ENCODE assay signal across 37 cellular contexts in genomic region chr13:85243831-85244230, GRCh38.
"Had no signal": no experiment of that assay in that cellular context is flagged by ENCODE, and none has a peak within 500 bp of the region (broad histone marks: within the 10 kb centered on the region; RNA-seq: fewer than 3 reads in every experiment).

No MANE protein-coding gene starts in this region.

- H3K9me3 Mint-ChIP-seq: activated CD4-positive, alpha-beta T cell treated with anti-CD3 and anti-CD28 coated beads, Interleukin-2, amount 10 ng/mL, durations not matched to agents 24 days and 14 days; activated naive CD4-positive, alpha-beta T cell treated with anti-CD3 and anti-CD28 coated beads for 36 hours; activated naive CD8-positive, alpha-beta T cell treated with anti-CD3 and anti-CD28 coated beads for 36 hours; brain had no signal

- ATAC-seq: activated CD8-positive, alpha-beta T cell treated with anti-CD3 and anti-CD28 coated beads for 36 hours; activated naive CD4-positive, alpha-beta T cell treated with anti-CD3 and anti-CD28 coated beads, Interleukin-2, amount 50 U/mL, for 72 hours; activated T-cell treated with anti-CD3 and anti-CD28 coated beads, Interleukin-2, amount 50 U/mL, for 4 hours; activated T-cell treated with anti-CD3 and anti-CD28 coated beads, Interleukin-2, amount 50 U/mL, for 72 hours; activated T-helper 17 cell treated with anti-CD3 and anti-CD28 coated beads, Interleukin-2, amount 50 U/mL, for 72 hours had no signal

- H3K4me3 Mint-ChIP-seq: activated B cell treated with CpG ODN at 0.5 μM for 24 hours; activated CD4-positive, alpha-beta memory T cell treated with anti-CD3 and anti-CD28 coated beads for 36 hours; activated CD4-positive, alpha-beta T cell treated with anti-CD3 and anti-CD28 coated beads, Interleukin-2, amount 10 ng/mL, durations not matched to agents 24 days and 14 days; activated CD8-positive, alpha-beta T cell treated with anti-CD3 and anti-CD28 coated beads for 36 hours; activated naive CD4-positive, alpha-beta T cell treated with anti-CD3 and anti-CD28 coated beads for 36 hours; activated naive CD8-positive, alpha-beta T cell treated with anti-CD3 and anti-CD28 coated beads for 36 hours; activated T-cell treated with anti-CD3 and anti-CD28 coated beads, Interleukin-2, amount 50 U/mL, for 4 hours; activated T-cell treated with anti-CD3 and anti-CD28 coated beads, Interleukin-2, amount 50 U/mL, for 72 hours; activated T-helper 1 cell treated with anti-CD3 and anti-CD28 coated beads, Interleukin-12 subunit alpha, Interleukin-12 subunit beta, Interleukin-2, Interleukin-4 antibody, amounts not matched to agents 30 ng/mL and 10 ng/mL and 1 ng/mL, durations not matched to agents 14 hours and 24 hours and 36 hours; activated T-helper 17 cell treated with anti-CD3 and anti-CD28 coated beads, Interleukin-2, amount 50 U/mL, for 72 hours; brain; central memory CD8-positive, alpha-beta T cell; T-helper 1 cell treated with Interleukin-12 subunit alpha and Interleukin-12 subunit beta and Interleukin-4 antibody, amounts not matched to agents 30 μg/mL and 1 μg/mL, for 36 hours; T-helper 2 cell treated with Interferon-gamma antibody and Interleukin-4, amounts not matched to agents 5 μg/mL and 100 μg/mL, for 36 hours had no signal

- H3K4me1 ChIP-seq: adrenal gland had no signal

- H3K27ac ChIP-seq: adrenal gland, cardiac muscle cell, VCaP had no signal

- H3K27me3 ChIP-seq: adrenal gland, cardiac muscle cell had no signal

- DNase-seq: activated B cell treated with CpG ODN at 0.5 μM for 24 hours; activated CD4-positive, alpha-beta memory T cell treated with anti-CD3 and anti-CD28 coated beads for 36 hours; activated CD4-positive, alpha-beta T cell treated with anti-CD3 and anti-CD28 coated beads for 4 hours; activated CD4-positive, alpha-beta T cell treated with anti-CD3 and anti-CD28 coated beads, Interleukin-2, amount 10 ng/mL, durations not matched to agents 24 days and 14 days; activated CD4-positive, alpha-beta T cell treated with anti-CD3 and anti-CD28 coated beads, Interleukin-2, amount 50 U/mL, for 1 hour; activated CD4-positive, alpha-beta T cell treated with anti-CD3 and anti-CD28 coated beads, Interleukin-2, amount 50 U/mL, for 4 hours; activated CD4-positive, CD25-positive, alpha-beta regulatory T cell treated with anti-CD3 and anti-CD28 coated beads, Interleukin-2, amount 50 U/mL, for 72 hours; activated CD8-positive, alpha-beta memory T cell treated with anti-CD3 and anti-CD28 coated beads, Interleukin-2, amount 50 U/mL, for 4 hours; activated CD8-positive, alpha-beta T cell treated with anti-CD3 and anti-CD28 coated beads for 36 hours; activated effector memory CD4-positive, alpha-beta T cell treated with anti-CD3 and anti-CD28 coated beads, Interleukin-2, amount 50 U/mL, for 16 hours; activated gamma-delta T cell treated with Interleukin-2 at 50 U/mL for 16 hours; activated naive CD4-positive, alpha-beta T cell; activated naive CD4-positive, alpha-beta T cell treated with anti-CD3 and anti-CD28 coated beads for 36 hours; activated naive CD4-positive, alpha-beta T cell treated with anti-CD3 and anti-CD28 coated beads, Interleukin-2, amount 50 U/mL, for 16 hours; activated naive CD8-positive, alpha-beta T cell treated with anti-CD3 and anti-CD28 coated beads for 36 hours; activated T-cell treated with anti-CD3 and anti-CD28 coated beads for 4 hours; activated T-cell treated with anti-CD3 and anti-CD28 coated beads, Interleukin-2, amount 50 U/mL, for 1 hour; activated T-cell treated with anti-CD3 and anti-CD28 coated beads, Interleukin-2, amount 50 U/mL, for 4 hours; activated T-cell treated with anti-CD3 and anti-CD28 coated beads, Interleukin-2, amount 50 U/mL, for 72 hours; adrenal gland; amniotic stem cell; aorta; caudate nucleus; cerebellar nuclear complex; T-helper 1 cell; T-helper 2 cell; T-helper 9 cell had no signal

- H3K4me1 Mint-ChIP-seq: activated B cell treated with CpG ODN at 0.5 μM for 24 hours; activated CD4-positive, alpha-beta T cell treated with anti-CD3 and anti-CD28 coated beads, Interleukin-2, amount 10 ng/mL, durations not matched to agents 24 days and 14 days; activated naive CD8-positive, alpha-beta T cell treated with anti-CD3 and anti-CD28 coated beads for 36 hours; activated T-helper 17 cell treated with anti-CD3 and anti-CD28 coated beads, Interleukin-2, amount 50 U/mL, for 72 hours; central memory CD8-positive, alpha-beta T cell had no signal

- H3K27me3 Mint-ChIP-seq: activated B cell treated with CpG ODN at 0.5 μM for 24 hours; activated CD4-positive, alpha-beta memory T cell treated with anti-CD3 and anti-CD28 coated beads for 36 hours; activated CD4-positive, alpha-beta T cell treated with anti-CD3 and anti-CD28 coated beads, Interleukin-2, amount 10 ng/mL, durations not matched to agents 24 days and 14 days; activated CD8-positive, alpha-beta T cell treated with anti-CD3 and anti-CD28 coated beads for 36 hours; activated naive CD8-positive, alpha-beta T cell treated with anti-CD3 and anti-CD28 coated beads for 36 hours; activated T-helper 17 cell treated with anti-CD3 and anti-CD28 coated beads, Interleukin-2, amount 50 U/mL, for 72 hours; brain; central memory CD8-positive, alpha-beta T cell had no signal

- H3K27ac Mint-ChIP-seq: activated B cell treated with CpG ODN at 0.5 μM for 24 hours; activated CD4-positive, alpha-beta memory T cell treated with anti-CD3 and anti-CD28 coated beads for 36 hours; activated CD4-positive, alpha-beta T cell treated with anti-CD3 and anti-CD28 coated beads, Interleukin-2, amount 10 ng/mL, durations not matched to agents 24 days and 14 days; activated CD8-positive, alpha-beta T cell treated with anti-CD3 and anti-CD28 coated beads for 36 hours; activated naive CD4-positive, alpha-beta T cell treated with anti-CD3 and anti-CD28 coated beads for 36 hours; activated naive CD4-positive, alpha-beta T cell treated with anti-CD3 and anti-CD28 coated beads, Interleukin-2, amount 50 U/mL, for 72 hours; activated naive CD8-positive, alpha-beta T cell treated with anti-CD3 and anti-CD28 coated beads for 36 hours; activated T-cell treated with anti-CD3 and anti-CD28 coated beads, Interleukin-2, amount 50 U/mL, for 72 hours; activated T-helper 1 cell treated with anti-CD3 and anti-CD28 coated beads, Interleukin-12 subunit alpha, Interleukin-12 subunit beta, Interleukin-2, Interleukin-4 antibody, amounts not matched to agents 30 ng/mL and 10 ng/mL and 1 ng/mL, durations not matched to agents 14 hours and 24 hours and 36 hours; activated T-helper 17 cell treated with anti-CD3 and anti-CD28 coated beads, Interleukin-2, amount 50 U/mL, for 72 hours; brain; T-helper 1 cell treated with Interleukin-12 subunit alpha and Interleukin-12 subunit beta and Interleukin-4 antibody, amounts not matched to agents 30 μg/mL and 1 μg/mL, for 36 hours; T-helper 2 cell treated with Interferon-gamma antibody and Interleukin-4, amounts not matched to agents 5 μg/mL and 100 μg/mL, for 36 hours had no signal

- H3K36me3 ChIP-seq: adrenal gland, cardiac muscle cell had no signal

- FAIRE-seq: bronchial epithelial cell had no signal

- H3K4me3 ChIP-seq: adrenal gland, cardiac muscle cell had no signal

- H3K36me3 Mint-ChIP-seq: activated CD4-positive, alpha-beta memory T cell treated with anti-CD3 and anti-CD28 coated beads for 36 hours; activated naive CD4-positive, alpha-beta T cell treated with anti-CD3 and anti-CD28 coated beads, Interleukin-2, amount 50 U/mL, for 72 hours; activated naive CD8-positive, alpha-beta T cell treated with anti-CD3 and anti-CD28 coated beads for 36 hours; brain had no signal
